Comparison of ENCODE assay signal across 20 cellular contexts in genomic region chr2:120797421-120798289, GRCh38.
A peak's percentile ranks its signal among the peaks of the same experiment; 100 is the strongest.
DNase-seq lines count a peak whose midpoint lies in the region; ATAC-seq and TF ChIP-seq lines count a peak whose summit lies in the region.
"Had no signal": no experiment of that assay in that cellular context is flagged by ENCODE, and none has a peak within 500 bp of the region (broad histone marks: within the 10 kb centered on the region; RNA-seq: fewer than 3 reads in every experiment).

No MANE protein-coding gene starts in this region.

- TF ChIP-seq CTCF in IMR-90 (conservative IDR thresholded peaks at IDR 0.05; ENCODE audit: low read depth, low read length) (no peak), nephron progenitor cell (IDR thresholded peaks at IDR 0.05) (no peak), uterus (IDR thresholded peaks at IDR 0.05) (no peak), heart right ventricle (IDR thresholded peaks at IDR 0.05) (no peak)

- no peak overlapping the region for H2BK20ac ChIP-seq in IMR-90 (ENCODE audit: low read depth, low read length)

- H2AK9ac ChIP-seq in IMR-90 (replicated peaks; ENCODE audit: low read depth, low read length, poor library complexity), result no peak overlapping the region

- H3K4ac ChIP-seq in IMR-90 (ENCODE audit: low read depth, low read length), result peak overlapping the region; percentile 9; the same call in 1 of the 2 replicates

- CTCF ChIA-PET in IMR-90 (lab: Yijun Ruan, JAX), result no interaction called here
- CTCF ChIA-PET in naive thymus-derived CD4-positive, alpha-beta T cell (lab: Charles Lee), result no interaction called here

- H3K27me3 ChIP-seq in BLaER1, result no peaks in the 10 kb centered on the region
- no peaks in the 10 kb centered on the region for H3K27me3 ChIP-seq in IMR-90 (ENCODE audit: control insufficient read depth, insufficient read depth, low read length)
- H3K27me3 ChIP-seq in uterus, result no peaks in the 10 kb centered on the region
- no peaks in the 10 kb centered on the region for H3K27me3 ChIP-seq in naive thymus-derived CD4-positive, alpha-beta T cell (ENCODE audit: control insufficient read depth in 2 of 2, insufficient read depth in 2 of 2, low read length in 2 of 2)
- H3K27me3 ChIP-seq in heart right ventricle, result peaks cover 0 to 10% (median 0%) of the 10 kb centered on the region in 7 donors
- H3K27me3 ChIP-seq: cardiac muscle cell, pancreas had no signal

- no peak overlapping the region for H3K23ac ChIP-seq in IMR-90 (ENCODE audit: low read depth, low read length)

- H3K4me1 ChIP-seq in BLaER1, result peaks cover 24% of the 10 kb centered on the region
- peaks cover 30% of the 10 kb centered on the region for H3K4me1 ChIP-seq in IMR-90 (ENCODE audit: control insufficient read depth, insufficient read depth, low read length)
- H3K4me1 ChIP-seq in uterus, result no peaks in the 10 kb centered on the region
- no peaks in the 10 kb centered on the region for H3K4me1 ChIP-seq in naive thymus-derived CD4-positive, alpha-beta T cell (ENCODE audit: control insufficient read depth in 2 of 2, insufficient read depth in 2 of 2, low read length in 2 of 2)
- H3K4me1 ChIP-seq in heart right ventricle, result peaks cover 0 to 11% (median 0%) of the 10 kb centered on the region in 9 donors
- H3K4me1 ChIP-seq: HAP-1, pancreas had no signal

- WGBS in IMR-90 (ENCODE audit: extremely low coverage in 2 of 2, insufficient read length in 1 of 2), 2 experiments, result 63% methylated on average over 5 of the region's 24 CpGs; no CpG with 5 or more reads in 1 of the 2 experiments
- 79 to 80% methylated on average over 24 of the region's 24 CpGs for WGBS in heart right ventricle, 2 donors

- POLR2A ChIA-PET in IMR-90 (lab: Charles Lee; ENCODE audit: unreplicated experiment), result no interaction called here
- POLR2A ChIA-PET in naive thymus-derived CD4-positive, alpha-beta T cell (lab: Charles Lee), result no interaction called here

- H3K36me3 ChIP-seq in BLaER1 (no peaks in the 10 kb centered on the region), IMR-90 (ENCODE audit: control insufficient read depth, insufficient read depth, low read length) (peaks cover 20% of the 10 kb centered on the region), uterus (no peaks in the 10 kb centered on the region), heart right ventricle (no peaks in the 10 kb centered on the region)
- no peaks in the 10 kb centered on the region for H3K36me3 ChIP-seq in naive thymus-derived CD4-positive, alpha-beta T cell (ENCODE audit: control insufficient read depth in 2 of 3, insufficient read depth in 3 of 3, low read length in 3 of 3)
- H3K36me3 ChIP-seq: cardiac muscle cell, HAP-1, pancreas had no signal

- H3K9me3 Mint-ChIP-seq in nephron progenitor cell, result no peaks in the 10 kb centered on the region
- peaks cover 0 to 2% (median 0%) of the 10 kb centered on the region in 11 donors for H3K9me3 Mint-ChIP-seq in naive thymus-derived CD4-positive, alpha-beta T cell
- H3K9me3 Mint-ChIP-seq: T-helper 2 cell treated with Interferon-gamma antibody and Interleukin-4, amounts not matched to agents 5 μg/mL and 100 μg/mL, for 36 hours had no signal

- no peak overlapping the region for H3K56ac ChIP-seq in IMR-90 (ENCODE audit: extremely low read depth, insufficient read depth, low read length)

- no peak overlapping the region for H2AK5ac ChIP-seq in IMR-90 (ENCODE audit: low read depth, low read length)

- H4K20me1 ChIP-seq in BLaER1 (no peaks in the 10 kb centered on the region), IMR-90 (ENCODE audit: insufficient read depth, low read length) (peaks cover 82% of the 10 kb centered on the region)

- H3K27ac ChIP-seq in BLaER1 (no peak overlapping the region), IMR-90 (ENCODE audit: insufficient read depth, low read length) (no peak overlapping the region), cingulate gyrus (ENCODE audit: low read depth, low read length) (peak overlapping the region; percentile 14), uterus (no peak overlapping the region), heart right ventricle (no peak overlapping the region)
- no peak overlapping the region for H3K27ac ChIP-seq in naive thymus-derived CD4-positive, alpha-beta T cell (ENCODE audit: low read depth, low read length)
- H3K27ac ChIP-seq: cardiac muscle cell, pancreas had no signal

- H2BK120ac ChIP-seq in IMR-90 (ENCODE audit: low read depth, low read length), result no peak overlapping the region

- peaks cover 47 to 94% of the 10 kb centered on the region in 2 experiments for H3K79me1 ChIP-seq in IMR-90 (ENCODE audit: low read depth in 1 of 2, low read length in 2 of 2)

- H2BK5ac ChIP-seq in IMR-90 (ENCODE audit: low read depth, low read length, poor library complexity, severe bottlenecking), result no peak overlapping the region

- TF ChIP-seq POLR2A in IMR-90 (IDR thresholded peaks at IDR 0.05; ENCODE audit: low read depth, low read length) (no peak), uterus (IDR thresholded peaks at IDR 0.05) (no peak)

- H3K9me3 ChIP-seq in BLaER1 (no peaks in the 10 kb centered on the region), IMR-90 (ENCODE audit: control insufficient read depth, insufficient read depth, low read length) (no peaks in the 10 kb centered on the region), uterus (no peaks in the 10 kb centered on the region), heart right ventricle (no peaks in the 10 kb centered on the region)
- H3K9me3 ChIP-seq in naive thymus-derived CD4-positive, alpha-beta T cell (ENCODE audit: control insufficient read depth in 2 of 3, low read length in 3 of 3), result no peaks in the 10 kb centered on the region
- H3K9me3 ChIP-seq: HAP-1, pancreas had no signal

- intact Hi-C loops in IMR-90 (cut with micrococcal nuclease), result no loop called here
- intact Hi-C loops in uterus (cut with DNase I; ENCODE audit: low total_unique reads), result no loop called here
- intact Hi-C loops in naive thymus-derived CD4-positive, alpha-beta T cell (cut with micrococcal nuclease), result no loop called here
- intact Hi-C loops in heart right ventricle (cut with DNase I), result no loop called here

- H3K9me1 ChIP-seq in IMR-90 (ENCODE audit: insufficient read depth, low read length), result peaks cover 30% of the 10 kb centered on the region

- no peak overlapping the region for H4K91ac ChIP-seq in IMR-90 (ENCODE audit: insufficient read depth, low read depth, low read length)

- in situ Hi-C loops in IMR-90 (cut with MboI; ENCODE audit: low sequenced_read_pairs), result no loop called here

- dilution Hi-C loops in IMR-90 (cut with HindIII; ENCODE audit: low sequenced_read_pairs, unreplicated experiment), result no loop called here

- H3K4me3 ChIP-seq in BLaER1 (no peak overlapping the region), IMR-90 (ENCODE audit: insufficient read depth, low read depth, low read length) (no peak overlapping the region), uterus (no peak overlapping the region), heart right ventricle (no peak overlapping the region)
- no peak overlapping the region for H3K4me3 ChIP-seq in naive thymus-derived CD4-positive, alpha-beta T cell (ENCODE audit: low read length)
- H3K4me3 ChIP-seq: cardiac muscle cell, HAP-1, pancreas, skin epidermis had no signal

- peaks cover 8% of the 10 kb centered on the region for H3K36me3 Mint-ChIP-seq in nephron progenitor cell (ENCODE audit: low read depth)
- H3K36me3 Mint-ChIP-seq in naive thymus-derived CD4-positive, alpha-beta T cell, result no peaks in the 10 kb centered on the region

- H3K4me3 Mint-ChIP-seq in nephron progenitor cell, result no peak overlapping the region
- no peak overlapping the region for H3K4me3 Mint-ChIP-seq in naive thymus-derived CD4-positive, alpha-beta T cell
- H3K4me3 Mint-ChIP-seq: B cell; T-helper 2 cell treated with Interferon-gamma antibody and Interleukin-4, amounts not matched to agents 5 μg/mL and 100 μg/mL, for 36 hours had no signal

- ATAC-seq in IMR-90 (ENCODE audit: low read depth), result no peak
- ATAC-seq in naive thymus-derived CD4-positive, alpha-beta T cell, result no peak
- ATAC-seq in heart right ventricle, result no peak
- ATAC-seq: left cardiac atrium, pancreas had no signal

- H3K4me2 ChIP-seq in BLaER1, result 0 out of 2 replicates have a peak overlapping the region, but pooled peaks have one; percentile 14
- no peak overlapping the region for H3K4me2 ChIP-seq in IMR-90 (ENCODE audit: low read depth, low read length)

- no peak for TF ChIP-seq RAD21 in IMR-90 (IDR thresholded peaks at IDR 0.05; ENCODE audit: low read length)

- no peak overlapping the region for H3K9ac ChIP-seq in BLaER1
- H3K9ac ChIP-seq in IMR-90 (ENCODE audit: low read depth, low read length), result no peak overlapping the region

- 0 out of 2 replicates have a peak overlapping the region, but pooled peaks have one; percentile 21 for H3K14ac ChIP-seq in IMR-90 (replicated peaks; ENCODE audit: low read depth, low read length)

- H3K27ac Mint-ChIP-seq in nephron progenitor cell, result no peak overlapping the region
- no peak overlapping the region for H3K27ac Mint-ChIP-seq in naive thymus-derived CD4-positive, alpha-beta T cell
- H3K27ac Mint-ChIP-seq: B cell; T-helper 2 cell treated with Interferon-gamma antibody and Interleukin-4, amounts not matched to agents 5 μg/mL and 100 μg/mL, for 36 hours had no signal

- no peak overlapping the region for H4K5ac ChIP-seq in IMR-90 (ENCODE audit: low read depth, low read length)

- no peak overlapping the region for H2BK15ac ChIP-seq in IMR-90 (ENCODE audit: low read depth, low read length)

- peaks cover 60% of the 10 kb centered on the region for H3K27me3 Mint-ChIP-seq in nephron progenitor cell (ENCODE audit: low read depth, poor library complexity)
- peaks cover 0 to 6% (median 0%) of the 10 kb centered on the region in 5 donors for H3K27me3 Mint-ChIP-seq in naive thymus-derived CD4-positive, alpha-beta T cell
- H3K27me3 Mint-ChIP-seq: B cell had no signal

- no peak for DNase-seq in IMR-90
- DNase-seq in nephron progenitor cell, result peak; percentile 35
- DNase-seq in activated T-cell treated with anti-CD3 and anti-CD28 coated beads, Interleukin-2, amount 50 U/mL, for 1 hour, result no peak
- no peak for DNase-seq in uterus
- no peak for DNase-seq in naive thymus-derived CD4-positive, alpha-beta T cell
- no peak for DNase-seq in heart right ventricle
- DNase-seq: effector memory CD4-positive, alpha-beta T cell; Kasumi-1; left cardiac atrium; NCI-H1105 treated with DMSO at 0.1 percent for 48 hours; NCI-H226; pancreas; Right ventricle myocardium superior had no signal

- H3K4me1 Mint-ChIP-seq in nephron progenitor cell, result peaks cover 74% of the 10 kb centered on the region
- H3K4me1 Mint-ChIP-seq in naive thymus-derived CD4-positive, alpha-beta T cell, result peaks cover 0 to 5% (median 0%) of the 10 kb centered on the region in 7 donors
- H3K4me1 Mint-ChIP-seq: B cell had no signal

- no peak overlapping the region for H4K8ac ChIP-seq in IMR-90 (ENCODE audit: low read depth in 2 of 2, low read length in 2 of 2)

- no peak overlapping the region for H3K18ac ChIP-seq in IMR-90 (ENCODE audit: low read depth, low read length)

- BruUV-seq in IMR-90 (replicated peaks; lab: Mats Ljungman, UMichigan), result no TSS peak

- no peak overlapping the region for H2AFZ ChIP-seq in IMR-90 (replicated peaks; ENCODE audit: low read length, poor library complexity)

TF ChIP-seq in IMR-90, 13 proteins besides CTCF, POLR2A, EP300 and RAD21 (continues in another document):
- no peak for TF ChIP-seq NFE2L2 (IDR thresholded peaks at IDR 0.05; ENCODE audit: low read depth, low read length)
- no peak for TF ChIP-seq RFX5 (IDR thresholded peaks at IDR 0.05; ENCODE audit: low read depth, low read length)
- no peak for TF ChIP-seq BHLHE40 (IDR thresholded peaks at IDR 0.05; ENCODE audit: low read depth, low read length)
- TF ChIP-seq MXI1 (IDR thresholded peaks at IDR 0.05; ENCODE audit: borderline replicate concordance, low read depth, low read length), result no peak
